Comparison of ENCODE assay signal across 11 cellular contexts in the genomic region with DNA sequence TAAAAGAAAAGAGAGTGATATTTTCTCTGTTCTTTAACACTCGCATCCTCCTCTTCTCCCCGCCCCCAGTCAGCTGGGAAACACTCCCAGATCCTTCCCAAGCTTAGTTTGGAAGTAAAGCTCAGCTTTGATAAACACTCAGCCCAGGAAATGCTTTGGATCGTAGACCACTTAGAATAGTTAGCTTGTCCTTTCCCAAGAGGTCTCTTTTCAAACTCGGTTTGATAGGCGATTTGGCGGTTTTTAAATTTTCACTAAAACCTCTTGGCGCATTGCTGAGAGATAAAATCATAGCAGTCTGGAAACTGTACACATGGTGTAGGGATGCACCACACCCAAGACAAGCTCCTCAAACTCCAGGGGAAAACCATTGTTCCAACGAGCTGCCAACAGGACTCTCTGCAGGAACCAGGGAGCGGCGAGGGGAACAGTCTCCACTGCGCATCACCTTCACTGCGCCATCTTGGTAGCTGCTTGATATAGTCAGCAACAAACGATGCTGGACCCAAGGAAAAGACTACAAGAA. TPM values are rescaled to one million over a fixed set of nuclear protein-coding genes. Genes with fewer than 3 reads are reported as not detected.
DNase-seq lines count a peak whose midpoint lies in the region; ATAC-seq and TF ChIP-seq lines count a peak whose summit lies in the region.
"Had no signal": no experiment of that assay in that cellular context is flagged by ENCODE, and none has a peak within 500 bp of the region (broad histone marks: within the 10 kb centered on the region; RNA-seq: fewer than 3 reads in every experiment).

No MANE protein-coding gene starts in this region.

- 41 to 58% (median 53%) methylated on average over 13 of the region's 13 CpGs for WGBS in heart left ventricle, 4 donors
- WGBS in sigmoid colon, 2 donors, result 80 to 82% methylated on average over 13 of the region's 13 CpGs

- CTCF ChIA-PET in RWPE1 (lab: Yijun Ruan, JAX), result no interaction called here

- POLR2A ChIA-PET in RWPE1 (lab: Yijun Ruan, JAX; ENCODE audit: low non-redundant PET), result no interaction called here

- H3K4me1 ChIP-seq in ascending aorta, result peaks cover 27 to 50% of the 10 kb centered on the region in 2 donors
- peaks cover 5 to 70% (median 37%) of the 10 kb centered on the region in 12 donors for H3K4me1 ChIP-seq in heart left ventricle
- H3K4me1 ChIP-seq in sigmoid colon, result peaks cover 0 to 61% (median 52%) of the 10 kb centered on the region in 4 donors

- TF ChIP-seq CTCF in ascending aorta (IDR thresholded peaks at IDR 0.05) (no peak), heart left ventricle (IDR thresholded peaks at IDR 0.05) (no peak), sigmoid colon (IDR thresholded peaks at IDR 0.05) (no peak), RWPE1 (conservative IDR thresholded peaks at IDR 0.05; ENCODE audit: low read depth) (no peak)

- ATAC-seq in heart left ventricle, result peak; percentile 34 to 81 (median 76)
- no peak for ATAC-seq in GM18858 (IDR thresholded peaks at IDR 0.05; ENCODE audit: unreplicated experiment)
- no peak for ATAC-seq in GM19455 (IDR thresholded peaks at IDR 0.05; ENCODE audit: unreplicated experiment)

- intact Hi-C loops in ascending aorta (cut with DNase I) (loop anchor here (5.0 kb wide), 1 partner anchor 79 kb away; no protein-coding TSS in a partner anchor), heart left ventricle (cut with DNase I) (loop anchor here in 1 of 10 donors (10.0 kb wide), 1 partner anchor 57 kb away; no protein-coding TSS in a partner anchor), sigmoid colon (cut with DNase I) (no loop called here)

- H3K36me3 ChIP-seq in ascending aorta (no peaks in the 10 kb centered on the region), heart left ventricle (no peaks in the 10 kb centered on the region), sigmoid colon (no peaks in the 10 kb centered on the region)
- H3K36me3 ChIP-seq: HAP-1 had no signal

- peak; percentile 77 for DNase-seq in AG08395 (ENCODE audit: low spot score)
- DNase-seq in ascending aorta (ENCODE audit: low spot score in 2 of 2), result peak in 1 of 2 donors; percentile 74
- DNase-seq in heart left ventricle, result peak in 3 of 5 donors; percentile 50 to 61 (median 58)
- no peak for DNase-seq in sigmoid colon
- no peak for DNase-seq in AML-193 (lab: John Stamatoyannopoulos, UW)
- DNase-seq in RWPE1 (ENCODE audit: low spot score), result no peak
- DNase-seq: MM.1S had no signal

- H3K4me3 ChIP-seq in ascending aorta (peak overlapping the region; percentile 9 to 57), heart left ventricle (peak overlapping the region in 2 of 12 donors; percentile 0 to 15), sigmoid colon (peak overlapping the region in 1 of 4 donors; percentile 0)
- H3K4me3 ChIP-seq: HAP-1 had no signal

- H3K9me3 ChIP-seq in ascending aorta, result no peaks in the 10 kb centered on the region
- H3K9me3 ChIP-seq in heart left ventricle, result peaks cover 0 to 7% (median 0%) of the 10 kb centered on the region in 12 donors
- H3K9me3 ChIP-seq in sigmoid colon, result no peaks in the 10 kb centered on the region
- H3K9me3 ChIP-seq: HAP-1 had no signal

- peak overlapping the region; percentile 77 to 89 for H3K27ac ChIP-seq in ascending aorta
- peak overlapping the region; percentile 2 to 75 (median 56) for H3K27ac ChIP-seq in heart left ventricle
- peak overlapping the region; percentile 54 to 73 (median 68) for H3K27ac ChIP-seq in sigmoid colon
- no peak overlapping the region for H3K27ac ChIP-seq in RWPE1
- H3K27ac ChIP-seq: VCaP had no signal

- no peak for TF ChIP-seq EP300 in sigmoid colon (IDR thresholded peaks at IDR 0.05)

- no peak for TF ChIP-seq POLR2A in heart left ventricle (IDR thresholded peaks at IDR 0.05)
- no peak for TF ChIP-seq POLR2A in sigmoid colon (IDR thresholded peaks at IDR 0.05)

- H3K27me3 ChIP-seq in ascending aorta (no peaks in the 10 kb centered on the region), heart left ventricle (no peaks in the 10 kb centered on the region), sigmoid colon (no peaks in the 10 kb centered on the region)

RNA-seq across cellular contexts. Expression of gene SMURF1, which starts 22.3 kb away (rescaled TPM):
- 26.5 TPM for total RNA-seq in ascending aorta
- total RNA-seq in heart left ventricle, result 10 to 100 TPM in 7 of 9 donors, 1 to 10 TPM in 2; 8.0 to 15.4 (median 13.2) TPM
- 1 to 10 TPM; 3.5 to 9.5 TPM for polyA plus RNA-seq in heart left ventricle
- total RNA-seq in sigmoid colon, result 10 to 100 TPM; 10.7 to 18.0 (median 15.8) TPM
- 10 to 100 TPM in 1 of 3 donors, 1 to 10 TPM in 2; 8.4 to 14.1 (median 9.7) TPM for polyA plus RNA-seq in sigmoid colon

Comparison
In these comparisons a context has a peak if more than half of its experiments do, and no peak if none do; other contexts are left out.
1. DNase-seq: peak in AG08395 (single experiment) and heart left ventricle (3 of 5); none in sigmoid colon (single experiment), AML-193 (0 of 2) and RWPE1 (single experiment).
2. ATAC-seq: peak in heart left ventricle (4 of 4); none in GM18858 (single experiment) and GM19455 (single experiment).